ENCODE assay signal across 30 cellular contexts in the genomic region with DNA sequence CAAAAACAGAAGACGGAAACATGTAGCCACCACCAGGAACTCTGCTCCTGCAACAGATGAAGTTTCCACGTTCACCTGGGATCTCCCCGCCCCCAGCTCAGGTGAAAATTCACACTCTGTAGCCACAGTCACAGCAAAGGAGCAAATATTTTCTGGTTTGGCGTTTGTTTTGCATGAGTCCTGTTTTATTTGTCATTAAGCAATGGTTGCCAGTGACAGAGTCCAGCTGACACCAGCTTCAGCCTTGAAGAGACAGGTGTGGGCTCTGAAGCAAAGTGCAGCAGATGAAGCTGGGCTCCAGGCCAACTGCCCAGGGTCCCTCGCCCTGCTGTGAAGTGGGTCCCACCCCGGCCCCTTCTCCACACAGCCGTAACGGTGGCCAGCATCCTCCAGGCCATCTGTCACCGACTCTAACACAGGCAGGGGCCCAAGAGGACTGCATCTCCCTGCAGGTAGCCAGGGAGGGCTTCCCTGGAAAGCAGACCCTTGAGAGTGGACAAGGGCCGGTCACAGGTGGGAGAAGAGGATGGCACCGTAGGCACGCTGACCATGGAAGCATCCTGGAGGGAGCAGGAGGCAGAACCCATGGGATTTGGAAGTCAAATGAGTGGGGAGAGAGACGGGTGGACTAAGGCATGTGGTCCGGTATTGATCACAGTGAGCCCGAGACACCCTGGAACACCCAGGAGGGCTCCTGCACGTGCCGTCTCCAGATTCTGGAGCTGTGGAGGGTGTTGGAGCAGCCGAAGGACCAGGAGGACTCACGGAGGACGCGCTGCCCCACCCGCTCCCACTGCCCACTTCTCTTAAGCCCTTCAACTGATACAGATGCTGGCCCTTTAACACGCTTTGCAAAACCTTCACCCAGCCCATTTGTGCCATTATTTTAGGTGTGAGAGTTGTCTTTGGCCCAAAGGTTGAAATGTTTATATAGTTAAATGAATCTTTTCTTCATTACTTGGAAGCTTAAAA.
A peak's percentile ranks its signal among the peaks of the same experiment; 100 is the strongest.
DNase-seq lines count a peak whose midpoint lies in the region; ATAC-seq, FAIRE-seq and TF ChIP-seq lines count a peak whose summit lies in the region.
"Had no signal": no experiment of that assay in that cellular context is flagged by ENCODE, and none has a peak within 500 bp of the region (broad histone marks: within the 10 kb centered on the region; RNA-seq: fewer than 3 reads in every experiment).

No MANE protein-coding gene starts in this region.

- no peak overlapping the region for H3K9ac ChIP-seq in kidney (ENCODE audit: low read length in 2 of 2)
- no peak overlapping the region for H3K9ac ChIP-seq in MM.1S (ENCODE audit: low read length)

- H3K27ac Mint-ChIP-seq in activated naive CD8-positive, alpha-beta T cell: peak overlapping the region; percentile 64
- H3K27ac Mint-ChIP-seq in activated naive CD8-positive, alpha-beta T cell treated with anti-CD3 and anti-CD28 coated beads for 36 hours: no peak overlapping the region
- H3K27ac Mint-ChIP-seq: activated T-cell treated with anti-CD3 and anti-CD28 coated beads, Interleukin-2, amount 50 U/mL, for 24 hours; CD4-positive, alpha-beta memory T cell; naive thymus-derived CD8-positive, alpha-beta T cell; T-helper 2 cell treated with Interferon-gamma antibody and Interleukin-4, amounts not matched to agents 5 μg/mL and 100 μg/mL, for 36 hours had no signal

- H3K9me3 Mint-ChIP-seq in activated naive CD8-positive, alpha-beta T cell (ENCODE audit: low read depth): no peaks in the 10 kb centered on the region
- no peaks in the 10 kb centered on the region for H3K9me3 Mint-ChIP-seq in activated naive CD8-positive, alpha-beta T cell treated with anti-CD3 and anti-CD28 coated beads for 36 hours
- H3K9me3 Mint-ChIP-seq: activated T-cell treated with anti-CD3 and anti-CD28 coated beads, Interleukin-2, amount 50 U/mL, for 24 hours; CD4-positive, alpha-beta memory T cell; T-helper 2 cell treated with Interferon-gamma antibody and Interleukin-4, amounts not matched to agents 5 μg/mL and 100 μg/mL, for 36 hours had no signal

- H3K4me1 ChIP-seq in kidney (ENCODE audit: control insufficient read depth in 1 of 2, insufficient read depth in 1 of 2, low read depth in 1 of 2, low read length in 2 of 2) (no peaks in the 10 kb centered on the region), MM.1S (ENCODE audit: low read length) (no peaks in the 10 kb centered on the region)
- H3K4me1 ChIP-seq: lower lobe of right lung, stomach, thyroid gland had no signal

- H3K4me3 ChIP-seq in kidney (ENCODE audit: low read length in 2 of 2) (no peak overlapping the region), MM.1S (ENCODE audit: low read length) (no peak overlapping the region)
- H3K4me3 ChIP-seq: lower lobe of right lung, skin epidermis, stomach, thyroid gland had no signal

- intact Hi-C loops in kidney (cut with DNase I): no loop called here

- ATAC-seq in HG03354 (IDR thresholded peaks at IDR 0.05; ENCODE audit: poor library complexity, severe bottlenecking, unreplicated experiment) (no peak), GM21529 (IDR thresholded peaks at IDR 0.05; ENCODE audit: unreplicated experiment) (no peak)
- ATAC-seq: lower lobe of right lung; naive thymus-derived CD8-positive, alpha-beta T cell; PC-3 had no signal

- no peaks in the 10 kb centered on the region for H3K36me3 ChIP-seq in kidney (ENCODE audit: control insufficient read depth in 1 of 2, insufficient read depth in 2 of 2, low read length in 2 of 2)
- H3K36me3 ChIP-seq in MM.1S (replicated peaks; ENCODE audit: insufficient read depth, low read length): no peaks in the 10 kb centered on the region
- H3K36me3 ChIP-seq: lower lobe of right lung, stomach, thyroid gland had no signal

- H3K4me1 Mint-ChIP-seq in activated naive CD8-positive, alpha-beta T cell (ENCODE audit: low read depth): no peaks in the 10 kb centered on the region
- H3K4me1 Mint-ChIP-seq in activated naive CD8-positive, alpha-beta T cell treated with anti-CD3 and anti-CD28 coated beads for 36 hours: no peaks in the 10 kb centered on the region
- H3K4me1 Mint-ChIP-seq: CD4-positive, alpha-beta memory T cell; naive thymus-derived CD8-positive, alpha-beta T cell had no signal

- H3K9me3 ChIP-seq in kidney (ENCODE audit: control insufficient read depth in 1 of 2, low read length in 2 of 2) (no peaks in the 10 kb centered on the region), MM.1S (replicated peaks; ENCODE audit: insufficient read depth, low read length) (no peaks in the 10 kb centered on the region)
- H3K9me3 ChIP-seq: lower lobe of right lung, stomach, thyroid gland had no signal

- H3K9me2 ChIP-seq in MM.1S (replicated peaks; ENCODE audit: insufficient read depth, low read length): no peaks in the 10 kb centered on the region

- H3K36me3 Mint-ChIP-seq in activated naive CD8-positive, alpha-beta T cell: peaks cover 3% of the 10 kb centered on the region
- peaks cover 4% of the 10 kb centered on the region for H3K36me3 Mint-ChIP-seq in activated naive CD8-positive, alpha-beta T cell treated with anti-CD3 and anti-CD28 coated beads for 36 hours
- H3K36me3 Mint-ChIP-seq: CD4-positive, alpha-beta memory T cell had no signal

- no peaks in the 10 kb centered on the region for H3F3A ChIP-seq in MM.1S (ENCODE audit: insufficient read depth, low read length)

- no peak overlapping the region for H3K4me3 Mint-ChIP-seq in activated naive CD8-positive, alpha-beta T cell
- no peak overlapping the region for H3K4me3 Mint-ChIP-seq in activated naive CD8-positive, alpha-beta T cell treated with anti-CD3 and anti-CD28 coated beads for 36 hours
- H3K4me3 Mint-ChIP-seq: activated T-cell treated with anti-CD3 and anti-CD28 coated beads, Interleukin-2, amount 50 U/mL, for 24 hours; CD4-positive, alpha-beta memory T cell; naive thymus-derived CD8-positive, alpha-beta T cell; T-helper 2 cell treated with Interferon-gamma antibody and Interleukin-4, amounts not matched to agents 5 μg/mL and 100 μg/mL, for 36 hours had no signal

- no peak for DNase-seq in activated naive CD8-positive, alpha-beta T cell treated with anti-CD3 and anti-CD28 coated beads for 36 hours
- DNase-seq in NCI-H748 treated with DMSO at 0.1 percent for 48 hours (lab: John Stamatoyannopoulos, UW): peak; percentile 27
- DNase-seq in kidney: peak; percentile 45
- no peak for DNase-seq in dedifferentiated amniotic fluid mesenchymal stem cell (ENCODE audit: extremely low spot score)
- DNase-seq in MM.1S: no peak
- DNase-seq: activated CD4-positive, alpha-beta T cell treated with anti-CD3 and anti-CD28 coated beads for 4 hours; activated naive CD4-positive, alpha-beta T cell treated with Interleukin-2 at 50 U/mL for 16 hours; activated T-cell treated with anti-CD3 and anti-CD28 coated beads, Interleukin-2, amount 50 U/mL, for 24 hours; amygdala; CD4-positive, alpha-beta memory T cell; DMS153; effector CD8-positive, alpha-beta T cell; IMR-90; lower lobe of right lung; naive thymus-derived CD8-positive, alpha-beta T cell; NCI-H1436 treated with DMSO at 0.1 percent for 48 hours; PC-3; stimulated activated CD4-positive, alpha-beta T cell treated with anti-CD3 and anti-CD28 coated beads, Interleukin-1b, Interleukin-23, amount 100 ng/mL, for 48 hours; stomach; thyroid gland had no signal

- FAIRE-seq in kidney (lab: Jason Lieb, UNC): no peak
- FAIRE-seq: A204.1, G401.6, H54, keratinocyte had no signal

- no peak overlapping the region for H2AFZ ChIP-seq in MM.1S (ENCODE audit: low read length)

- H3K27me3 Mint-ChIP-seq in activated naive CD8-positive, alpha-beta T cell: no peaks in the 10 kb centered on the region
- no peaks in the 10 kb centered on the region for H3K27me3 Mint-ChIP-seq in activated naive CD8-positive, alpha-beta T cell treated with anti-CD3 and anti-CD28 coated beads for 36 hours
- H3K27me3 Mint-ChIP-seq: activated T-cell treated with anti-CD3 and anti-CD28 coated beads, Interleukin-2, amount 50 U/mL, for 24 hours; CD4-positive, alpha-beta memory T cell had no signal

- H4K20me1 ChIP-seq in MM.1S (ENCODE audit: insufficient read depth, low read length): no peaks in the 10 kb centered on the region

- no peaks in the 10 kb centered on the region; the same call in 1 of the 2 replicates for H3K79me2 ChIP-seq in MM.1S (ENCODE audit: low read length)

- TF ChIP-seq CTCF in kidney (IDR thresholded peaks at IDR 0.05; ENCODE audit: borderline replicate concordance, extremely low read depth, insufficient read depth) (no peak), MM.1S (IDR thresholded peaks at IDR 0.05; ENCODE audit: low read length) (no peak)

- H3K27ac ChIP-seq in kidney (ENCODE audit: low read depth in 2 of 2, low read length in 2 of 2) (no peak overlapping the region), MM.1S (ENCODE audit: low read length) (no peak overlapping the region)
- H3K27ac ChIP-seq: epithelial cell of prostate, lower lobe of right lung, skin epidermis, stomach, thyroid gland had no signal

- H3K4me2 ChIP-seq in MM.1S (ENCODE audit: low read depth, low read length): no peak overlapping the region

- no peaks in the 10 kb centered on the region for H3K27me3 ChIP-seq in MM.1S (replicated peaks; ENCODE audit: insufficient read depth, low read length)
- H3K27me3 ChIP-seq: thyroid gland had no signal

Comparison
In these comparisons a context has a peak if more than half of its experiments do, and no peak if none do; other contexts are left out.
1. DNase-seq: peak in NCI-H748 treated with DMSO at 0.1 percent for 48 hours (single experiment) and kidney (single experiment); none in activated naive CD8-positive, alpha-beta T cell treated with anti-CD3 and anti-CD28 coated beads for 36 hours (single experiment), dedifferentiated amniotic fluid mesenchymal stem cell (single experiment) and MM.1S (single experiment).